10 cellular contexts compared by ENCODE assay signal in genomic region chr21:20996421-20997307, GRCh38. TPM values are rescaled to one million over a fixed set of nuclear protein-coding genes. Genes with fewer than 3 reads are reported as not detected.
DNase-seq lines count a peak whose midpoint lies in the region; ATAC-seq and TF ChIP-seq lines count a peak whose summit lies in the region.
"Had no signal": no experiment of that assay in that cellular context is flagged by ENCODE, and none has a peak within 500 bp of the region (broad histone marks: within the 10 kb centered on the region; RNA-seq: fewer than 3 reads in every experiment).

No MANE protein-coding gene starts in this region.

- no peak for DNase-seq in activated naive CD8-positive, alpha-beta T cell treated with anti-CD3 and anti-CD28 coated beads for 36 hours
- DNase-seq in chondrocyte (ENCODE audit: low spot score) (no peak), upper lobe of left lung (peak in 1 of 2 donors; percentile 13)
- DNase-seq: activated naive CD4-positive, alpha-beta T cell treated with Interleukin-2 at 50 U/mL for 16 hours; NCI-H1105 had no signal

- TF ChIP-seq CTCF in chondrocyte (IDR thresholded peaks at IDR 0.05) (no peak), upper lobe of left lung (IDR thresholded peaks at IDR 0.05) (no peak)

- 12 to 22% methylated on average over 15 to 16 of the region's 27 CpGs for WGBS in mesodermal cell (ENCODE audit: insufficient coverage in 2 of 2), 2 experiments
- WGBS in upper lobe of left lung, 2 donors, result 33 to 38% methylated on average over 23 to 27 of the region's 27 CpGs

- peak overlapping the region; percentile 65 for H3K4me3 Mint-ChIP-seq in activated naive CD8-positive, alpha-beta T cell
- H3K4me3 Mint-ChIP-seq in activated naive CD8-positive, alpha-beta T cell treated with anti-CD3 and anti-CD28 coated beads for 36 hours, result no peak overlapping the region
- peak overlapping the region; percentile 64 for H3K4me3 Mint-ChIP-seq in chondrocyte (ENCODE audit: unreplicated experiment)

- ATAC-seq in upper lobe of left lung (ENCODE audit: low FRiP score in 2 of 2) (peak in 1 of 2 donors; percentile 27), GM18907 (IDR thresholded peaks at IDR 0.05; ENCODE audit: unreplicated experiment) (no peak), GM19023 (IDR thresholded peaks at IDR 0.05; ENCODE audit: unreplicated experiment) (no peak), HG03175 (IDR thresholded peaks at IDR 0.05; ENCODE audit: unreplicated experiment) (no peak)

- H3K27ac Mint-ChIP-seq in activated naive CD8-positive, alpha-beta T cell, result no peak overlapping the region
- no peak overlapping the region for H3K27ac Mint-ChIP-seq in activated naive CD8-positive, alpha-beta T cell treated with anti-CD3 and anti-CD28 coated beads for 36 hours
- H3K27ac Mint-ChIP-seq in chondrocyte (ENCODE audit: unreplicated experiment), result peak overlapping the region; percentile 42

- no peaks in the 10 kb centered on the region for H3K36me3 ChIP-seq in mesodermal cell (ENCODE audit: control insufficient read depth, insufficient read depth, low read length)
- H3K36me3 ChIP-seq in upper lobe of left lung, result no peaks in the 10 kb centered on the region

- H3K27ac ChIP-seq in mesodermal cell (ENCODE audit: low read depth, low read length, severe bottlenecking), result peak overlapping the region; percentile 44
- H3K27ac ChIP-seq in upper lobe of left lung, result no peak overlapping the region

- H3K4me1 Mint-ChIP-seq in activated naive CD8-positive, alpha-beta T cell (ENCODE audit: low read depth), result peaks cover 6% of the 10 kb centered on the region
- peaks cover 13% of the 10 kb centered on the region for H3K4me1 Mint-ChIP-seq in activated naive CD8-positive, alpha-beta T cell treated with anti-CD3 and anti-CD28 coated beads for 36 hours
- peaks cover 57% of the 10 kb centered on the region for H3K4me1 Mint-ChIP-seq in chondrocyte (ENCODE audit: low read depth)

- TF ChIP-seq POLR2A in upper lobe of left lung (IDR thresholded peaks at IDR 0.05), result no peak

- peaks cover 12% of the 10 kb centered on the region for H3K4me1 ChIP-seq in mesodermal cell (ENCODE audit: control insufficient read depth, insufficient read depth, low read length, poor library complexity, severe bottlenecking)
- H3K4me1 ChIP-seq in upper lobe of left lung, result peaks cover 11 to 25% (median 14%) of the 10 kb centered on the region in 4 donors

- peaks cover 0 to 5% (median 5%) of the 10 kb centered on the region in 4 donors for H3K27me3 ChIP-seq in upper lobe of left lung

- H3K4me3 ChIP-seq in mesodermal cell (ENCODE audit: extremely low read depth, insufficient read depth, low read length, poor library complexity, severe bottlenecking) (peak overlapping the region; percentile 47), upper lobe of left lung (peak overlapping the region in 3 of 4 donors; percentile 45 to 57 (median 56))

- H3K9me3 ChIP-seq in mesodermal cell (ENCODE audit: control insufficient read depth, low read length) (no peaks in the 10 kb centered on the region), upper lobe of left lung (no peaks in the 10 kb centered on the region)

- TF ChIP-seq EP300 in upper lobe of left lung (IDR thresholded peaks at IDR 0.05), result no peak

- peaks cover 15% of the 10 kb centered on the region for H3K27me3 Mint-ChIP-seq in activated naive CD8-positive, alpha-beta T cell
- peaks cover 48% of the 10 kb centered on the region for H3K27me3 Mint-ChIP-seq in activated naive CD8-positive, alpha-beta T cell treated with anti-CD3 and anti-CD28 coated beads for 36 hours
- H3K27me3 Mint-ChIP-seq in chondrocyte (ENCODE audit: low read depth), result no peaks in the 10 kb centered on the region

- no peaks in the 10 kb centered on the region for H3K9me3 Mint-ChIP-seq in activated naive CD8-positive, alpha-beta T cell (ENCODE audit: low read depth)
- H3K9me3 Mint-ChIP-seq in activated naive CD8-positive, alpha-beta T cell treated with anti-CD3 and anti-CD28 coated beads for 36 hours, result no peaks in the 10 kb centered on the region
- H3K9me3 Mint-ChIP-seq in chondrocyte (ENCODE audit: low read depth), result no peaks in the 10 kb centered on the region

- H3K36me3 Mint-ChIP-seq in activated naive CD8-positive, alpha-beta T cell, result no peaks in the 10 kb centered on the region
- no peaks in the 10 kb centered on the region for H3K36me3 Mint-ChIP-seq in activated naive CD8-positive, alpha-beta T cell treated with anti-CD3 and anti-CD28 coated beads for 36 hours
- H3K36me3 Mint-ChIP-seq in chondrocyte (ENCODE audit: low read depth), result no peaks in the 10 kb centered on the region

RNA-seq across cellular contexts. Expression of gene NCAM2, which starts 1.5 kb away (rescaled TPM):
- not detected for total RNA-seq in activated naive CD8-positive, alpha-beta T cell treated with anti-CD3 and anti-CD28 coated beads for 36 hours
- 16.3 to 102 TPM (median 17.0 TPM) in 3 replicates for total RNA-seq in chondrocyte
- polyA plus RNA-seq in mesodermal cell (2013, experiment 1 of 2), result 4.1 TPM
- polyA plus RNA-seq in mesodermal cell (2013, experiment 2 of 2), result 4.7 TPM
- 1 to 10 TPM; 2.0 to 8.6 (median 2.9) TPM for total RNA-seq in upper lobe of left lung
